ENCODE assay signal across 19 cellular contexts in the genomic region with DNA sequence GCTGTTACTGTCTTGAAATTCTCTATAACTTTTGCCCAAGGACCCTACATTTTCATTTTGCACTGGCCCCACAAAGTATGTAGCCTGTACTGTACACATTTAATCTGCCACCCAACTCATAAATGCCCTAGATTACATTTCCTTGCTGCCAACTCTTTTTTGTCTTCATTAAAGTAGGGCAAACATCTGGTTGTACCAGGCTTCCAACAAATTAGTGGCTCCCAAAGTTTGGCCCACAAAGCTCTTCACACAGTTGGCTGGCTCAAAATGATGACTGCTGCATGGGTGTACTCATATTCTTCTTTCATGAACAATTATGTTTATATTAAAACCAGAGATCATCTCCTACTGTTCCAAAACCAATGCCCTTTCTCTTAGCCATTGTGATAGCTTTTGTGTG. TPM values are rescaled to one million over a fixed set of nuclear protein-coding genes. Genes with fewer than 3 reads are reported as not detected.
DNase-seq lines count a peak whose midpoint lies in the region; ATAC-seq and TF ChIP-seq lines count a peak whose summit lies in the region.
"Had no signal": no experiment of that assay in that cellular context is flagged by ENCODE, and none has a peak within 500 bp of the region (broad histone marks: within the 10 kb centered on the region; RNA-seq: fewer than 3 reads in every experiment).

No MANE protein-coding gene starts in this region.

- ATAC-seq in mucosa of descending colon (peak; percentile 69), HG03521 (IDR thresholded peaks at IDR 0.05; ENCODE audit: unreplicated experiment) (no peak)
- no peak for ATAC-seq in natural killer cell treated with Interleukin-12 subunit alpha and Interleukin-12 subunit beta and Interleukin-15 and Interleukin-18, amount 100 ng/mL, for 72 hours
- ATAC-seq: HCT116 had no signal

- H3K9me3 ChIP-seq in Karpas-422 (ENCODE audit: low read length) (no peaks in the 10 kb centered on the region), esophagus muscularis mucosa (no peaks in the 10 kb centered on the region), mucosa of descending colon (no peaks in the 10 kb centered on the region)
- H3K9me3 ChIP-seq: BE2C, Caco-2 had no signal

- intact Hi-C loops in esophagus muscularis mucosa (cut with DNase I) (no loop called here), mucosa of descending colon (cut with DNase I, micrococcal nuclease) (no loop called here)

- H3K4me3 Mint-ChIP-seq in activated CD4-positive, alpha-beta memory T cell treated with anti-CD3 and anti-CD28 coated beads, Interleukin-2, amount 10 ng/mL, durations not matched to agents 7 days and 5 days: no peak overlapping the region
- H3K4me3 Mint-ChIP-seq in natural killer cell treated with Interleukin-12 subunit alpha and Interleukin-12 subunit beta and Interleukin-15 and Interleukin-18, amount 100 ng/mL, for 72 hours: no peak overlapping the region
- H3K4me3 Mint-ChIP-seq: CD4-positive, CD25-positive, alpha-beta regulatory T cell; CD8-positive, alpha-beta memory T cell; HFFc6 had no signal

- H3K79me2 ChIP-seq in Karpas-422 (ENCODE audit: low read length): no peaks in the 10 kb centered on the region

- DNase-seq in Karpas-422 (peak; percentile 5), esophagus muscularis mucosa (ENCODE audit: extremely low spot score) (peak; percentile 55), mucosa of descending colon (no peak), DMS 273 (lab: John Stamatoyannopoulos, UW; ENCODE audit: unreplicated experiment) (no peak)
- no peak for DNase-seq in activated CD4-positive, alpha-beta memory T cell treated with anti-CD3 and anti-CD28 coated beads, Interleukin-2, amount 10 ng/mL, durations not matched to agents 7 days and 5 days
- DNase-seq in natural killer cell treated with Interleukin-12 subunit alpha and Interleukin-12 subunit beta and Interleukin-15 and Interleukin-18, amount 100 ng/mL, for 72 hours (ENCODE audit: low spot score): no peak
- DNase-seq: ACHN; BE2C; C1 segment of cervical spinal cord; Caco-2; CD4-positive, CD25-positive, alpha-beta regulatory T cell; CD8-positive, alpha-beta memory T cell; DMS153; DMS79; GDM1; HFFc6 had no signal

- no peaks in the 10 kb centered on the region for H3K4me1 Mint-ChIP-seq in activated CD4-positive, alpha-beta memory T cell treated with anti-CD3 and anti-CD28 coated beads, Interleukin-2, amount 10 ng/mL, durations not matched to agents 7 days and 5 days
- no peaks in the 10 kb centered on the region for H3K4me1 Mint-ChIP-seq in natural killer cell treated with Interleukin-12 subunit alpha and Interleukin-12 subunit beta and Interleukin-15 and Interleukin-18, amount 100 ng/mL, for 72 hours (ENCODE audit: low read depth in 2 of 2)
- H3K4me1 Mint-ChIP-seq: CD8-positive, alpha-beta memory T cell had no signal

- no peaks in the 10 kb centered on the region for H3K9me3 Mint-ChIP-seq in activated CD4-positive, alpha-beta memory T cell treated with anti-CD3 and anti-CD28 coated beads, Interleukin-2, amount 10 ng/mL, durations not matched to agents 7 days and 5 days
- H3K9me3 Mint-ChIP-seq in natural killer cell treated with Interleukin-12 subunit alpha and Interleukin-12 subunit beta and Interleukin-15 and Interleukin-18, amount 100 ng/mL, for 72 hours: no peaks in the 10 kb centered on the region
- H3K9me3 Mint-ChIP-seq: HFFc6 had no signal

- no peak overlapping the region for H2AFZ ChIP-seq in Karpas-422 (ENCODE audit: low read length)

- no peak for TF ChIP-seq CTCF in esophagus muscularis mucosa (IDR thresholded peaks at IDR 0.05)
- TF ChIP-seq CTCF in mucosa of descending colon (IDR thresholded peaks at IDR 0.05): no peak

- H3K36me3 Mint-ChIP-seq in activated CD4-positive, alpha-beta memory T cell treated with anti-CD3 and anti-CD28 coated beads, Interleukin-2, amount 10 ng/mL, durations not matched to agents 7 days and 5 days (ENCODE audit: low read depth): no peaks in the 10 kb centered on the region
- H3K36me3 Mint-ChIP-seq in natural killer cell treated with Interleukin-12 subunit alpha and Interleukin-12 subunit beta and Interleukin-15 and Interleukin-18, amount 100 ng/mL, for 72 hours: no peaks in the 10 kb centered on the region
- H3K36me3 Mint-ChIP-seq: CD4-positive, CD25-positive, alpha-beta regulatory T cell; CD8-positive, alpha-beta memory T cell had no signal

- H3K36me3 ChIP-seq in Karpas-422 (ENCODE audit: insufficient read depth, low read length): no peaks in the 10 kb centered on the region
- H3K36me3 ChIP-seq in esophagus muscularis mucosa: no peaks in the 10 kb centered on the region
- H3K36me3 ChIP-seq in mucosa of descending colon (ENCODE audit: low read depth): no peaks in the 10 kb centered on the region
- H3K36me3 ChIP-seq: BE2C had no signal

- POLR2A ChIA-PET in activated CD4-positive, alpha-beta memory T cell treated with anti-CD3 and anti-CD28 coated beads, Interleukin-2, amount 10 ng/mL, durations not matched to agents 7 days and 5 days (lab: Charles Lee): no interaction called here

- no peaks in the 10 kb centered on the region for H3K27me3 ChIP-seq in Karpas-422 (ENCODE audit: low read length)
- no peaks in the 10 kb centered on the region for H3K27me3 ChIP-seq in esophagus muscularis mucosa
- H3K27me3 ChIP-seq: BE2C had no signal

- H3K4me3 ChIP-seq in Karpas-422 (ENCODE audit: low read length) (no peak overlapping the region), esophagus muscularis mucosa (no peak overlapping the region), mucosa of descending colon (no peak overlapping the region)

- CTCF ChIA-PET in activated CD4-positive, alpha-beta memory T cell treated with anti-CD3 and anti-CD28 coated beads, Interleukin-2, amount 10 ng/mL, durations not matched to agents 7 days and 5 days (lab: Charles Lee): no interaction called here

- no peak overlapping the region for H3K27ac Mint-ChIP-seq in activated CD4-positive, alpha-beta memory T cell treated with anti-CD3 and anti-CD28 coated beads, Interleukin-2, amount 10 ng/mL, durations not matched to agents 7 days and 5 days
- H3K27ac Mint-ChIP-seq in natural killer cell treated with Interleukin-12 subunit alpha and Interleukin-12 subunit beta and Interleukin-15 and Interleukin-18, amount 100 ng/mL, for 72 hours: no peak overlapping the region
- H3K27ac Mint-ChIP-seq: CD4-positive, CD25-positive, alpha-beta regulatory T cell; CD8-positive, alpha-beta memory T cell; HFFc6 had no signal

- H3K27ac ChIP-seq in Karpas-422 (ENCODE audit: low read length): no peak overlapping the region
- H3K27ac ChIP-seq in esophagus muscularis mucosa (replicated peaks in 1 of 4): no peak overlapping the region
- H3K27ac ChIP-seq: KMS-11 had no signal

- no peak overlapping the region for H3K9ac ChIP-seq in Karpas-422 (ENCODE audit: low read length)
- H3K9ac ChIP-seq: KMS-11 had no signal

- no peaks in the 10 kb centered on the region for H3K9me2 ChIP-seq in Karpas-422 (replicated peaks; ENCODE audit: insufficient read depth, low read length)

- no peak overlapping the region for H3K4me2 ChIP-seq in Karpas-422 (ENCODE audit: low read depth, low read length, poor library complexity, severe bottlenecking)
- H3K4me2 ChIP-seq: KMS-11 had no signal

- H3K27me3 Mint-ChIP-seq in activated CD4-positive, alpha-beta memory T cell treated with anti-CD3 and anti-CD28 coated beads, Interleukin-2, amount 10 ng/mL, durations not matched to agents 7 days and 5 days: peaks cover 7% of the 10 kb centered on the region
- H3K27me3 Mint-ChIP-seq in natural killer cell treated with Interleukin-12 subunit alpha and Interleukin-12 subunit beta and Interleukin-15 and Interleukin-18, amount 100 ng/mL, for 72 hours: peaks cover 10 to 28% of the 10 kb centered on the region in 2 donors

- no peak for TF ChIP-seq POLR2A in esophagus muscularis mucosa (IDR thresholded peaks at IDR 0.05; ENCODE audit: low read depth)

- no peak for TF ChIP-seq EP300 in esophagus muscularis mucosa (IDR thresholded peaks at IDR 0.05)

- H4K20me1 ChIP-seq in Karpas-422 (ENCODE audit: insufficient read depth, low read depth, low read length): no peaks in the 10 kb centered on the region

- no peaks in the 10 kb centered on the region for H3K4me1 ChIP-seq in Karpas-422 (ENCODE audit: low read length)
- H3K4me1 ChIP-seq in esophagus muscularis mucosa: peaks cover 9 to 39% (median 32%) of the 10 kb centered on the region in 4 donors
- peaks cover 4% of the 10 kb centered on the region for H3K4me1 ChIP-seq in mucosa of descending colon (ENCODE audit: low read depth)
- H3K4me1 ChIP-seq: Caco-2 had no signal

RNA-seq across cellular contexts. Expression of gene GNA14, which starts 45.3 kb away (rescaled TPM):
- total RNA-seq in Karpas-422 (2014; rRNA removed; shearing (Covaris generic); ENCODE audit: low replicate concordance): not detected in 2 replicates
- total RNA-seq in esophagus muscularis mucosa (1 to 10 TPM; 4.7 to 9.4 (median 7.4) TPM), mucosa of descending colon (10 to 100 TPM in 1 of 3 donors, 1 to 10 TPM in 2; 7.0 to 14.6 (median 7.4) TPM)
- not detected for total RNA-seq in activated CD4-positive, alpha-beta memory T cell treated with anti-CD3 and anti-CD28 coated beads, Interleukin-2, amount 10 ng/mL, durations not matched to agents 7 days and 5 days
- under 1 TPM in 1 of 2 donors, not detected in 1; 0.45 TPM for total RNA-seq in natural killer cell treated with Interleukin-12 subunit alpha and Interleukin-12 subunit beta and Interleukin-15 and Interleukin-18, amount 100 ng/mL, for 72 hours
- total RNA-seq: Caco-2; CD4-positive, CD25-positive, alpha-beta regulatory T cell; CD8-positive, alpha-beta memory T cell; HFFc6 had no signal

Comparison
In these comparisons a context has a peak if more than half of its experiments do, and no peak if none do; other contexts are left out.
1. DNase-seq: peak in Karpas-422 (single experiment) and esophagus muscularis mucosa (single experiment); none in mucosa of descending colon (0 of 3), activated CD4-positive, alpha-beta memory T cell treated with anti-CD3 and anti-CD28 coated beads, Interleukin-2, amount 10 ng/mL, durations not matched to agents 7 days and 5 days (single experiment), DMS 273 (single experiment) and natural killer cell treated with Interleukin-12 subunit alpha and Interleukin-12 subunit beta and Interleukin-15 and Interleukin-18, amount 100 ng/mL, for 72 hours (single experiment).